In the genomic region with DNA sequence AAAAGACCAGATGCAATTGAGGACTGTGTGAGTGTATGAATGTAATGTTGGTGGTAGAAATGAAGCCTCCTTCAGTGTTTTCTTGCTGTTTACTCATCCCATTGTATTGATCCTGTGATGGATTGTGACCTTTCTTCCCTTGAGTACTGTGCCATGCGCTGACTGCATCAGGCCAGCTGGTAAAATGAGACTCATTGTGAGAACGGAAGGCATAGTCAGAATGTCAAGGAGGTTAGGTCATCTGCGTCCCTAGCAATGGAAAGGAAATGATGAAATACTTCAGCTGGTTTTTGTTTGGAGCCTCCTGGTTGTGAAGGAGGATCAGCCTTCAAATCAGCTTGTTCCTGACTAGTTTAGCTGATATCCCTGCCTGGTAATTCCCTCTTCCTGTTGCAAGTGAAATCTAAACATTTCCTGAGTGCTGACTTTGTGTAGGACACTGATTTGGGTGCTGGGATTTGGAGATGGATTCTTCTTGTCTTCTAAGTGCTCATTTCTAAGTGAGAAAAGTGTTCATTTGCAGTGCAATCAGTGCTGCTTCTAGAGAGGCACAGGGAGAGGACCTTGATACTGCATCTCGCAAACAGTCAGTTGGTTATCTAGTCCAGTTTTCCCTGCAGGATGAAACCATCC, we compare ENCODE assay signal across 8 cellular contexts. TPM values are rescaled to one million over a fixed set of nuclear protein-coding genes. Genes with fewer than 3 reads are reported as not detected.
DNase-seq lines count a peak whose midpoint lies in the region; ATAC-seq lines count a peak whose summit lies in the region.

No MANE protein-coding gene starts in this region.

- WGBS in right cardiac atrium: 36% methylated on average over 4 of the region's 4 CpGs

- peak overlapping the region; percentile 79 for H3K27ac Mint-ChIP-seq in activated CD8-positive, alpha-beta T cell treated with anti-CD3 and anti-CD28 coated beads, Interleukin-2, amount 10 ng/mL, durations not matched to agents 7 days and 5 days

- no peak overlapping the region for H3K27ac ChIP-seq in right cardiac atrium (ENCODE audit: low read length)

- H3K4me3 Mint-ChIP-seq in activated CD8-positive, alpha-beta T cell treated with anti-CD3 and anti-CD28 coated beads, Interleukin-2, amount 10 ng/mL, durations not matched to agents 7 days and 5 days: no peak overlapping the region

- H3K27me3 Mint-ChIP-seq in activated CD8-positive, alpha-beta T cell treated with anti-CD3 and anti-CD28 coated beads, Interleukin-2, amount 10 ng/mL, durations not matched to agents 7 days and 5 days (ENCODE audit: low read depth): no peaks in the 10 kb centered on the region

- CTCF ChIA-PET in activated CD8-positive, alpha-beta T cell treated with anti-CD3 and anti-CD28 coated beads, Interleukin-2, amount 10 ng/mL, durations not matched to agents 7 days and 5 days (lab: Charles Lee): interaction anchor here (0.7 to 2.8 kb wide), 9 partner anchors 10 to 214 kb away, joined by 3 to 17 read pairs (median 3); a partner anchor contains a TSS

- intact Hi-C loops in right cardiac atrium (cut with DNase I): no loop called here

- no peak overlapping the region for H3K4me3 ChIP-seq in right cardiac atrium (ENCODE audit: low read length)

- peaks cover 46% of the 10 kb centered on the region for H3K36me3 Mint-ChIP-seq in activated CD8-positive, alpha-beta T cell treated with anti-CD3 and anti-CD28 coated beads, Interleukin-2, amount 10 ng/mL, durations not matched to agents 7 days and 5 days (ENCODE audit: low read depth)

- peaks cover 52% of the 10 kb centered on the region for H3K4me1 Mint-ChIP-seq in activated CD8-positive, alpha-beta T cell treated with anti-CD3 and anti-CD28 coated beads, Interleukin-2, amount 10 ng/mL, durations not matched to agents 7 days and 5 days (ENCODE audit: low read depth)

- peaks cover 15% of the 10 kb centered on the region for H3K9me3 Mint-ChIP-seq in activated CD8-positive, alpha-beta T cell treated with anti-CD3 and anti-CD28 coated beads, Interleukin-2, amount 10 ng/mL, durations not matched to agents 7 days and 5 days (ENCODE audit: insufficient read depth)

- POLR2A ChIA-PET in activated CD8-positive, alpha-beta T cell treated with anti-CD3 and anti-CD28 coated beads, Interleukin-2, amount 10 ng/mL, durations not matched to agents 7 days and 5 days (lab: Charles Lee): interaction anchor here (0.7 to 1.5 kb wide), 2 partner anchors 10 to 204 kb away, joined by 3 to 5 read pairs; no protein-coding TSS in a partner anchor

- H3K9me3 ChIP-seq in right cardiac atrium (ENCODE audit: control insufficient read depth, low read length): no peaks in the 10 kb centered on the region

- DNase-seq in DMS153 treated with DMSO at 0.1 percent for 48 hours (lab: John Stamatoyannopoulos, UW; ENCODE audit: unreplicated experiment) (peak; percentile 84), MV-4-11 (lab: John Stamatoyannopoulos, UW) (peak; percentile 82), right cardiac atrium (peak in 1 of 3 donors; percentile 27), DMS114 treated with DMSO at 0.1 percent for 48 hours (lab: John Stamatoyannopoulos, UW; ENCODE audit: unreplicated experiment) (no peak), NCI-H2227 (lab: John Stamatoyannopoulos, UW; ENCODE audit: unreplicated experiment) (no peak), inferior parietal cortex (ENCODE audit: extremely low spot score) (no peak)
- peak; percentile 59 for DNase-seq in activated CD8-positive, alpha-beta T cell treated with anti-CD3 and anti-CD28 coated beads, Interleukin-2, amount 10 ng/mL, durations not matched to agents 7 days and 5 days
- peak; percentile 53 for DNase-seq in stimulated activated CD8-positive, alpha-beta memory T cell treated with anti-CD3 and anti-CD28 coated beads, Interleukin-4, amount 100 ng/mL, for 48 hours

- no peaks in the 10 kb centered on the region for H3K27me3 ChIP-seq in right cardiac atrium (ENCODE audit: control insufficient read depth, insufficient read depth)

- ATAC-seq in activated CD8-positive, alpha-beta T cell treated with anti-CD3 and anti-CD28 coated beads, Interleukin-2, amount 10 ng/mL, durations not matched to agents 7 days and 5 days: peak; percentile 22
- peak; percentile 78 to 93 for ATAC-seq in right cardiac atrium

- peaks cover 4% of the 10 kb centered on the region for H3K4me1 ChIP-seq in right cardiac atrium (ENCODE audit: control insufficient read depth, insufficient read depth, low read length)

RNA-seq across cellular contexts. Expression of a gene that starts 35.5 kb away (rescaled TPM):
- 10 to 100 TPM; 52.6 to 55.3 TPM for total RNA-seq in activated CD8-positive, alpha-beta T cell treated with anti-CD3 and anti-CD28 coated beads, Interleukin-2, amount 10 ng/mL, durations not matched to agents 7 days and 5 days
- 1 to 10 TPM in 1 of 4 donors, under 1 TPM in 3; 0.40 to 1.0 (median 0.92) TPM for total RNA-seq in right cardiac atrium
- polyA plus RNA-seq in right cardiac atrium: 0.18 TPM

Comparison
In these comparisons a context has a peak if more than half of its experiments do, and no peak if none do; other contexts are left out.
1. DNase-seq: peak in DMS153 treated with DMSO at 0.1 percent for 48 hours (single experiment), MV-4-11 (single experiment), activated CD8-positive, alpha-beta T cell treated with anti-CD3 and anti-CD28 coated beads, Interleukin-2, amount 10 ng/mL, durations not matched to agents 7 days and 5 days (single experiment) and stimulated activated CD8-positive, alpha-beta memory T cell treated with anti-CD3 and anti-CD28 coated beads, Interleukin-4, amount 100 ng/mL, for 48 hours (single experiment); none in DMS114 treated with DMSO at 0.1 percent for 48 hours (single experiment), NCI-H2227 (single experiment) and inferior parietal cortex (single experiment).
2. RNA of a gene that starts 35.5 kb away (total RNA-seq): 52.6 to 55.3 TPM in activated CD8-positive, alpha-beta T cell treated with anti-CD3 and anti-CD28 coated beads, Interleukin-2, amount 10 ng/mL, durations not matched to agents 7 days and 5 days; 0.40 to 1.0 TPM in right cardiac atrium; every median in the first group is over 10 times any median in the second.